ENCODE assay signal across 24 cellular contexts in the genomic region with DNA sequence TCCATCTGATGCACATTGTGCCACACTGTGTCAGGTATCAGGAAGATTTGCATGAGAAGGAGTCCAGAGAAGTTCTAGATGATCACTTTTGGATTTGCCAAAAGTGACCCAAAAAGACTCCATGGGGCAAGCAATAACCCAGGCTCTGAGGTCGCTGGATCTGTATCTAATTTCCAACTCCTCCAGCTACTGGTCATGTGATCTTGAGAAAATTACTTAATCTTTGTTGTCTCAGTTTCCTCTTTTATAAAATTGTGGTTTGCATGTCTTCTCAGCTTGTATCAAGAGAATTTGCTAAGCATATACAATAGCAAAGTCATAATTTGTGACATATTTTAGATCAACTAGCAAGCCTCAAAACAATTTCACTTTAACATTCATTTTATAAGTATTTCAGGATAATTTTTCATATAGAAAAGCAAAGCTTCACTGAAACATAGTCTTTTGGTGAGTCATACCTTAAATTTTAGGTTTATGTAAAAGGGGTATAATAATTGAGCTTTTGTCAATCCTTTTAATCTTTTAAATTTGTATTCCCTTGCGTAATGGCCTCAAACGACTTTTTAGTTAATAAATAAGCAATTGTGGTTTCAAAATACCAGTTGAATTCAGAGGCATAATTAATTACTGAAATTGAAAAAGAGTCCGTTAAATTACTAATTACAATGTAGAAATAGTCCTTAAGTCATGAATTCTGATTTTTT.
A peak's percentile ranks its signal among the peaks of the same experiment; 100 is the strongest.
DNase-seq lines count a peak whose midpoint lies in the region; ATAC-seq, FAIRE-seq and TF ChIP-seq lines count a peak whose summit lies in the region.
"Had no signal": no experiment of that assay in that cellular context is flagged by ENCODE, and none has a peak within 500 bp of the region (broad histone marks: within the 10 kb centered on the region; RNA-seq: fewer than 3 reads in every experiment).

No MANE protein-coding gene starts in this region.

- no peak overlapping the region for H3K27ac Mint-ChIP-seq in T-helper 2 cell treated with Interferon-gamma antibody and Interleukin-4, amounts not matched to agents 5 μg/mL and 100 μg/mL, for 36 hours
- H3K27ac Mint-ChIP-seq: activated naive CD8-positive, alpha-beta T cell; brain; nephron progenitor cell; progenitor cell of endocrine pancreas had no signal

- no peak overlapping the region for H2AFZ ChIP-seq in K562 (ENCODE audit: low read depth, low read length)

- no peaks in the 10 kb centered on the region for H3K9me3 Mint-ChIP-seq in T-helper 2 cell treated with Interferon-gamma antibody and Interleukin-4, amounts not matched to agents 5 μg/mL and 100 μg/mL, for 36 hours
- H3K9me3 Mint-ChIP-seq: brain, nephron progenitor cell had no signal

- no peak for ATAC-seq in K562
- no peak for ATAC-seq in GM21737 (IDR thresholded peaks at IDR 0.05; ENCODE audit: unreplicated experiment)
- ATAC-seq in sciatic nerve, result no peak
- ATAC-seq: HepG2 had no signal

- no peaks in the 10 kb centered on the region for H3K9me1 ChIP-seq in K562 (ENCODE audit: control insufficient read depth, insufficient read depth, low read length)

- no peaks in the 10 kb centered on the region for H4K20me1 ChIP-seq in K562 (replicated peaks; ENCODE audit: control insufficient read depth, insufficient read depth, low read length)

- no TSS peak for BruUV-seq in K562 (replicated peaks; lab: Mats Ljungman, UMichigan)

- H3K4me1 ChIP-seq in K562 (replicated peaks in 1 of 2; ENCODE audit: control insufficient read depth in 2 of 2, insufficient read depth in 2 of 2, low read length in 2 of 2), result no peaks in the 10 kb centered on the region
- H3K4me1 ChIP-seq: suprapubic skin had no signal

- intact Hi-C loops in K562 (cut with micrococcal nuclease) (no loop called here), sciatic nerve (cut with DNase I) (no loop called here)

- peaks cover 33% of the 10 kb centered on the region for H3K4me1 Mint-ChIP-seq in T-helper 2 cell treated with Interferon-gamma antibody and Interleukin-4, amounts not matched to agents 5 μg/mL and 100 μg/mL, for 36 hours (ENCODE audit: low read depth)

- no peak for TF ChIP-seq CTCF in K562 (IDR thresholded peaks at IDR 0.05 in 2 of 3, conservative IDR thresholded peaks at IDR 0.05 in 1 of 3; ENCODE audit: insufficient read depth in 2 of 3, low read depth in 1 of 3, low read length in 3 of 3)

- no peak for DNase-seq in T-helper 2 cell treated with Interferon-gamma antibody and Interleukin-4, amounts not matched to agents 5 μg/mL and 100 μg/mL, for 36 hours (ENCODE audit: low spot score)
- DNase-seq in T-helper 2 cell (no peak), OCI-M1 (lab: John Stamatoyannopoulos, UW) (peak; percentile 81), K562 (ENCODE audit: extremely low read depth in 1 of 4, low spot score in 3 of 4) (no peak), NCI-H2227 treated with DMSO at 0.1 percent for 48 hours (lab: John Stamatoyannopoulos, UW) (no peak), sciatic nerve (ENCODE audit: low spot score) (no peak), NCI-H2081 (lab: John Stamatoyannopoulos, UW) (no peak)
- DNase-seq: 8988T; activated CD8-positive, alpha-beta memory T cell treated with anti-CD3 and anti-CD28 coated beads for 24 hours; C1 segment of cervical spinal cord; cortex of kidney; foreskin melanocyte; NCI-H1092 treated with DMSO at 0.1 percent for 48 hours; NCI-H2081 treated with DMSO at 0.1 percent for 48 hours; NCI-H526; nephron progenitor cell; SW 1271 had no signal

- TF ChIP-seq POLR2A in K562 (conservative IDR thresholded peaks at IDR 0.05), result no peak

- no peaks in the 10 kb centered on the region for H3K79me2 ChIP-seq in K562 (ENCODE audit: control insufficient read depth, insufficient read depth, low read length)

- peaks cover 14% of the 10 kb centered on the region for H3K36me3 Mint-ChIP-seq in T-helper 2 cell treated with Interferon-gamma antibody and Interleukin-4, amounts not matched to agents 5 μg/mL and 100 μg/mL, for 36 hours (ENCODE audit: low read depth)
- H3K36me3 Mint-ChIP-seq: brain had no signal

- in situ Hi-C loops in K562 (cut with MboI), result no loop called here

- no peak for TF ChIP-seq EP300 in K562 (IDR thresholded peaks at IDR 0.05; ENCODE audit: low read length)

- H3K9me3 ChIP-seq in K562 (replicated peaks; ENCODE audit: control insufficient read depth, insufficient read depth, low read depth, low read length), result no peaks in the 10 kb centered on the region
- H3K9me3 ChIP-seq: suprapubic skin had no signal

- H3K9ac ChIP-seq in K562 (ENCODE audit: insufficient read depth in 1 of 2, low read depth in 2 of 2, low read length in 2 of 2), result no peak overlapping the region

- 4% methylated on average over 4 of the region's 4 CpGs for WGBS in K562 (ENCODE audit: insufficient coverage, low coverage, missing lambda C conversion rate)

- POLR2A ChIA-PET in K562 (lab: Yijun Ruan, JAX), result no interaction called here

- no peaks in the 10 kb centered on the region for H3K27me3 Mint-ChIP-seq in T-helper 2 cell treated with Interferon-gamma antibody and Interleukin-4, amounts not matched to agents 5 μg/mL and 100 μg/mL, for 36 hours (ENCODE audit: low read depth)
- H3K27me3 Mint-ChIP-seq: activated naive CD8-positive, alpha-beta T cell; progenitor cell of endocrine pancreas had no signal

- no peak overlapping the region for H3K4me2 ChIP-seq in K562 (ENCODE audit: insufficient read depth, low read length)

- no peaks in the 10 kb centered on the region for H3K27me3 ChIP-seq in K562 (ENCODE audit: control insufficient read depth in 2 of 2, insufficient read depth in 2 of 2, low read length in 2 of 2)
- H3K27me3 ChIP-seq: suprapubic skin had no signal

- no peaks in the 10 kb centered on the region for H3K36me3 ChIP-seq in K562 (ENCODE audit: control insufficient read depth, insufficient read depth, low read length)
- H3K36me3 ChIP-seq: suprapubic skin had no signal

- H3K4me3 ChIP-seq in K562, result no peak overlapping the region
- H3K4me3 ChIP-seq: suprapubic skin had no signal

- no peak for FAIRE-seq in K562 (lab: Jason Lieb, UNC)
- FAIRE-seq: HepG2, RCC 7860 had no signal

- no peak overlapping the region for H3K27ac ChIP-seq in K562 (ENCODE audit: extremely low read depth, low read depth, low read length)
- H3K27ac ChIP-seq: suprapubic skin had no signal

- peak overlapping the region; percentile 20 for H3K4me3 Mint-ChIP-seq in T-helper 2 cell treated with Interferon-gamma antibody and Interleukin-4, amounts not matched to agents 5 μg/mL and 100 μg/mL, for 36 hours
- H3K4me3 Mint-ChIP-seq: activated naive CD8-positive, alpha-beta T cell; brain; nephron progenitor cell had no signal

- CTCF ChIA-PET in K562 (lab: Yijun Ruan, JAX; ENCODE audit: low intra/inter-chr PET ratio), result no interaction called here

- TF ChIP-seq RAD21 in K562 (CRISPR knock-in tag; conservative IDR thresholded peaks at IDR 0.05 in 1 of 2, IDR thresholded peaks at IDR 0.05 in 1 of 2), result no peak

TF ChIP-seq in K562, 482 proteins besides CTCF, POLR2A, EP300 and RAD21:
- TF ChIP-seq, protein P1, sequence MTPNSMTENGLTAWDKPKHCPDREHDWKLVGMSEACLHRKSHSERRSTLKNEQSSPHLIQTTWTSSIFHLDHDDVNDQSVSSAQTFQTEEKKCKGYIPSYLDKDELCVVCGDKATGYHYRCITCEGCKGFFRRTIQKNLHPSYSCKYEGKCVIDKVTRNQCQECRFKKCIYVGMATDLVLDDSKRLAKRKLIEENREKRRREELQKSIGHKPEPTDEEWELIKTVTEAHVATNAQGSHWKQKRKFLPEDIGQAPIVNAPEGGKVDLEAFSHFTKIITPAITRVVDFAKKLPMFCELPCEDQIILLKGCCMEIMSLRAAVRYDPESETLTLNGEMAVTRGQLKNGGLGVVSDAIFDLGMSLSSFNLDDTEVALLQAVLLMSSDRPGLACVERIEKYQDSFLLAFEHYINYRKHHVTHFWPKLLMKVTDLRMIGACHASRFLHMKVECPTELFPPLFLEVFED (CRISPR knock-in tag; conservative IDR thresholded peaks at IDR 0.05), result no peak
- TF ChIP-seq, protein P2, sequence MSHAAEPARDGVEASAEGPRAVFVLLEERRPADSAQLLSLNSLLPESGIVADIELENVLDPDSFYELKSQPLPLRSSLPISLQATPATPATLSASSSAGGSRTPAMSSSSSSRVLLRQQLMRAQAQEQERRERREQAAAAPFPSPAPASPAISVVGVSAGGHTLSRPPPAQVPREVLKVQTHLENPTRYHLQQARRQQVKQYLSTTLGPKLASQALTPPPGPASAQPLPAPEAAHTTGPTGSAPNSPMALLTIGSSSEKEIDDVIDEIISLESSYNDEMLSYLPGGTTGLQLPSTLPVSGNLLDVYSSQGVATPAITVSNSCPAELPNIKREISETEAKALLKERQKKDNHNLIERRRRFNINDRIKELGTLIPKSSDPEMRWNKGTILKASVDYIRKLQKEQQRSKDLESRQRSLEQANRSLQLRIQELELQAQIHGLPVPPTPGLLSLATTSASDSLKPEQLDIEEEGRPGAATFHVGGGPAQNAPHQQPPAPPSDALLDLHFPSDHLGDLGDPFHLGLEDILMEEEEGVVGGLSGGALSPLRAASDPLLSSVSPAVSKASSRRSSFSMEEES (CRISPR knock-in tag; IDR thresholded peaks at IDR 0.05), result peak; percentile 74
TF ChIP-seq in K562: peak in this region for 1.
